ENCODE assay signal across 15 cellular contexts in genomic region chr14:61467281-61467680, GRCh38.
A peak's percentile ranks its signal among the peaks of the same experiment; 100 is the strongest.
DNase-seq lines count a peak whose midpoint lies in the region; ATAC-seq and TF ChIP-seq lines count a peak whose summit lies in the region.
"Had no signal": no experiment of that assay in that cellular context is flagged by ENCODE, and none has a peak within 500 bp of the region (broad histone marks: within the 10 kb centered on the region; RNA-seq: fewer than 3 reads in every experiment).

No MANE protein-coding gene starts in this region.

- H3K36me3 ChIP-seq in iPS-20b (ENCODE audit: insufficient read depth, low read depth, low read length) = no peaks in the 10 kb centered on the region
- H3K36me3 ChIP-seq: right lobe of liver, SJCRH30 had no signal

- no peaks in the 10 kb centered on the region for H3K9me3 ChIP-seq in iPS-20b (ENCODE audit: insufficient read depth, low read depth, low read length)
- H3K9me3 ChIP-seq: right lobe of liver, SJCRH30 had no signal

- H3K27ac ChIP-seq in iPS-20b (ENCODE audit: low read length) = no peak overlapping the region
- H3K27ac ChIP-seq: right lobe of liver, SJCRH30 had no signal

- H3K4me3 ChIP-seq in iPS-20b (ENCODE audit: low read length) = no peak overlapping the region
- H3K4me3 ChIP-seq: right lobe of liver, SJCRH30 had no signal

- CTCF ChIA-PET in activated CD8-positive, alpha-beta T cell treated with anti-CD3 and anti-CD28 coated beads for 36 hours (lab: Charles Lee) = interaction anchor here (1.9 kb wide), 1 partner anchor 370 kb away, joined by 9 read pairs; no protein-coding TSS in a partner anchor

- POLR2A ChIA-PET in activated CD8-positive, alpha-beta T cell treated with anti-CD3 and anti-CD28 coated beads for 36 hours (lab: Charles Lee) = interaction anchor here (0.7 kb wide), 1 partner anchor 233 kb away, joined by 3 read pairs; no protein-coding TSS in a partner anchor

- ATAC-seq in activated T-cell treated with anti-CD3 and anti-CD28 coated beads, Interleukin-2, amount 50 U/mL, for 72 hours (replicated peaks in 1 of 2) = no peak
- no peak for ATAC-seq in activated CD8-positive, alpha-beta T cell treated with anti-CD3 and anti-CD28 coated beads for 36 hours
- ATAC-seq in stimulated activated naive CD8-positive, alpha-beta T cell treated with anti-CD3 and anti-CD28 coated beads, Interleukin-15, Interleukin-2, amounts not matched to agents 100 U/mL and 50 U/mL, for 24 hours = no peak
- ATAC-seq in HG03378 (IDR thresholded peaks at IDR 0.05; ENCODE audit: unreplicated experiment) = no peak
- ATAC-seq: natural killer cell treated with Interleukin-12 subunit alpha and Interleukin-12 subunit beta and Interleukin-15 and Interleukin-18, amount 100 ng/mL, for 72 hours had no signal

- H3K4me3 Mint-ChIP-seq in activated T-cell treated with anti-CD3 and anti-CD28 coated beads, Interleukin-2, amount 50 U/mL, for 72 hours = no peak overlapping the region
- H3K4me3 Mint-ChIP-seq in activated CD8-positive, alpha-beta T cell treated with anti-CD3 and anti-CD28 coated beads for 36 hours = no peak overlapping the region
- H3K4me3 Mint-ChIP-seq: natural killer cell treated with Interleukin-12 subunit alpha and Interleukin-12 subunit beta and Interleukin-15 and Interleukin-18, amount 100 ng/mL, for 72 hours had no signal

- H3K27me3 ChIP-seq in iPS-20b (ENCODE audit: insufficient read depth, low read length) = no peaks in the 10 kb centered on the region; the same call in 1 of the 2 replicates
- H3K27me3 ChIP-seq: right lobe of liver, SJCRH30 had no signal

- H3K27ac Mint-ChIP-seq in activated T-cell treated with anti-CD3 and anti-CD28 coated beads, Interleukin-2, amount 50 U/mL, for 72 hours = peak overlapping the region; percentile 53
- H3K27ac Mint-ChIP-seq in activated CD8-positive, alpha-beta T cell treated with anti-CD3 and anti-CD28 coated beads for 36 hours = peak overlapping the region; percentile 4
- H3K27ac Mint-ChIP-seq: natural killer cell treated with Interleukin-12 subunit alpha and Interleukin-12 subunit beta and Interleukin-15 and Interleukin-18, amount 100 ng/mL, for 72 hours had no signal

- TF ChIP-seq CTCF in activated CD8-positive, alpha-beta T cell treated with anti-CD3 and anti-CD28 coated beads for 36 hours (IDR thresholded peaks at IDR 0.05) = no peak

- DNase-seq in activated T-cell treated with anti-CD3 and anti-CD28 coated beads, Interleukin-2, amount 50 U/mL, for 72 hours = no peak
- no peak for DNase-seq in activated T-cell treated with anti-CD3 and anti-CD28 coated beads for 4 hours
- no peak for DNase-seq in activated CD8-positive, alpha-beta T cell treated with anti-CD3 and anti-CD28 coated beads for 36 hours
- peak; percentile 3 for DNase-seq in stimulated activated naive CD8-positive, alpha-beta T cell treated with anti-CD3 and anti-CD28 coated beads, Interleukin-15, Interleukin-2, amounts not matched to agents 100 U/mL and 50 U/mL, for 24 hours
- no peak for DNase-seq in DMS114 treated with DMSO at 0.1 percent for 48 hours (lab: John Stamatoyannopoulos, UW; ENCODE audit: unreplicated experiment)
- no peak for DNase-seq in NCI-H774 (lab: John Stamatoyannopoulos, UW)
- DNase-seq: amygdala; cortex of kidney; NCI-H2171 treated with DMSO at 0.1 percent for 48 hours; SJCRH30; stimulated activated naive CD4-positive, alpha-beta T cell had no signal

- peaks cover 80% of the 10 kb centered on the region for H3K4me1 Mint-ChIP-seq in activated T-cell treated with anti-CD3 and anti-CD28 coated beads, Interleukin-2, amount 50 U/mL, for 72 hours (ENCODE audit: low read depth)
- peaks cover 72% of the 10 kb centered on the region for H3K4me1 Mint-ChIP-seq in activated CD8-positive, alpha-beta T cell treated with anti-CD3 and anti-CD28 coated beads for 36 hours (ENCODE audit: low read depth)

- peaks cover 18 to 21% of the 10 kb centered on the region in 2 donors for H3K36me3 Mint-ChIP-seq in activated T-cell treated with anti-CD3 and anti-CD28 coated beads, Interleukin-2, amount 50 U/mL, for 72 hours (ENCODE audit: insufficient read depth in 2 of 2)
- H3K36me3 Mint-ChIP-seq in activated CD8-positive, alpha-beta T cell treated with anti-CD3 and anti-CD28 coated beads for 36 hours (ENCODE audit: low read depth) = peaks cover 71% of the 10 kb centered on the region

- H3K27me3 Mint-ChIP-seq in activated T-cell treated with anti-CD3 and anti-CD28 coated beads, Interleukin-2, amount 50 U/mL, for 72 hours (ENCODE audit: low read depth) = no peaks in the 10 kb centered on the region
- no peaks in the 10 kb centered on the region for H3K27me3 Mint-ChIP-seq in activated CD8-positive, alpha-beta T cell treated with anti-CD3 and anti-CD28 coated beads for 36 hours
- H3K27me3 Mint-ChIP-seq: natural killer cell treated with Interleukin-12 subunit alpha and Interleukin-12 subunit beta and Interleukin-15 and Interleukin-18, amount 100 ng/mL, for 72 hours had no signal

- H3K9ac ChIP-seq in iPS-20b (ENCODE audit: low read depth, low read length) = peak overlapping the region; percentile 74; the same call in 1 of the 2 replicates

- intact Hi-C loops in activated CD8-positive, alpha-beta T cell treated with anti-CD3 and anti-CD28 coated beads for 36 hours (cut with micrococcal nuclease) = loop anchor here (10.0 kb wide), 1 partner anchor 658 kb away; no protein-coding TSS in a partner anchor

- peaks cover 3 to 5% of the 10 kb centered on the region in 2 donors for H3K9me3 Mint-ChIP-seq in activated T-cell treated with anti-CD3 and anti-CD28 coated beads, Interleukin-2, amount 50 U/mL, for 72 hours
- H3K9me3 Mint-ChIP-seq in activated CD8-positive, alpha-beta T cell treated with anti-CD3 and anti-CD28 coated beads for 36 hours = peaks cover 6% of the 10 kb centered on the region

- peaks cover 29% of the 10 kb centered on the region for H3K4me1 ChIP-seq in iPS-20b (ENCODE audit: insufficient read depth, low read length)
